ENCODE assay signal across 12 cellular contexts in the genomic region with DNA sequence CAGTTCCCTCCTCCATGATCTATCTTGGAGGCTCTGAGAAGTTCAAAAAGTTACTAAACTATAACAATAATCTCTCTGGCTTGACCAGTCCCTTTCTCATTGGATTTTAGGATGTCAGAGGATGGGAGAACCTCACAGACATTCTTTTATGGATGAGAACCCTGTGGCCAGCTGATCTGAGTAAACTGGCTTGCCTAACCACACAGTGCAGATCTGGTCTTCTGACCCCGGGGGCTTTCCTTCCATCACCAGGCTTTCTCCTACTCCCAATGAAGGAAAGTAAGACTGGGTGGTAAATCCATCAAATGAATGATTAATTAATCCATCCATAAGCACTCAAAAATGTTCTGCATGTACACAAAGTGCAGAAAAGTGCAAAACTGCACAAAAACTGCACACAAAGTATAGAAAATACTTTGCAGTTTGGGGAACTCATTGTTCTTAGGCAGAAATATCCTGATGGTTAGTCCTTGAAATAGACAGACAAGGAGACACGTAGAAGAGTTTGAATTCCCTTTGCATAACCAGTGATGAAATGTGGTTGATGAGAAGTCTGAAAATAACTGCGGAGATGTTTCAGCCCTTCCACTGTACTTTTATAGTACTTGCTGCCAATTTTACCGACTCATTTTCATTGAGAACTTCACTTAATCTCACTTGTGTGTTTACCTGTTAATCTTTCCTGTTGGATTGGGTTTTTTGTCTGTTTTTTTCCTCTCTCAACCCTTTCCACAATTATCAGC. TPM values are rescaled to one million over a fixed set of nuclear protein-coding genes. Genes with fewer than 3 reads are reported as not detected.
DNase-seq lines count a peak whose midpoint lies in the region; ATAC-seq, FAIRE-seq and TF ChIP-seq lines count a peak whose summit lies in the region.
"Had no signal": no experiment of that assay in that cellular context is flagged by ENCODE, and none has a peak within 500 bp of the region (broad histone marks: within the 10 kb centered on the region; RNA-seq: fewer than 3 reads in every experiment).

No MANE protein-coding gene starts in this region.

- H3K4me1 ChIP-seq in HepG2 (ENCODE audit: insufficient read depth, low read length) (peaks cover 44% of the 10 kb centered on the region), right lobe of liver (peaks cover 0 to 13% (median 4%) of the 10 kb centered on the region in 4 donors)

- no peak overlapping the region for H2AFZ ChIP-seq in HepG2 (ENCODE audit: low read length)

- H3K79me2 ChIP-seq in HepG2 (ENCODE audit: insufficient read depth, low read length), result peaks cover 4% of the 10 kb centered on the region

- no peak overlapping the region for H3K27ac ChIP-seq in HepG2 (ENCODE audit: extremely low read length, insufficient read depth, low read length)
- H3K27ac ChIP-seq in right lobe of liver, result no peak overlapping the region

- no peak overlapping the region for H3K9ac ChIP-seq in HepG2 (ENCODE audit: insufficient read depth, low read depth, low read length)

- POLR2A ChIA-PET in HepG2 (lab: Yijun Ruan, JAX), result no interaction called here

- FAIRE-seq in HepG2 (lab: Jason Lieb, UNC), result no peak

- TF ChIP-seq EP300 in HepG2 (IDR thresholded peaks at IDR 0.05; ENCODE audit: low read depth in 2 of 2, low read length in 2 of 2) (no peak), HepG2 (CRISPR knock-in tag; IDR thresholded peaks at IDR 0.05; ENCODE audit: borderline replicate concordance) (no peak)

- no peaks in the 10 kb centered on the region for H4K20me1 ChIP-seq in HepG2 (ENCODE audit: insufficient read depth, low read length)

- H3K27me3 ChIP-seq in HepG2 (ENCODE audit: control insufficient read depth in 1 of 2, insufficient read depth in 2 of 2, low read length in 2 of 2) (no peaks in the 10 kb centered on the region), right lobe of liver (no peaks in the 10 kb centered on the region)

- DNase-seq in HepG2 (ENCODE audit: low spot score) (no peak), right lobe of liver (no peak), choroid plexus epithelial cell (ENCODE audit: low read depth) (peak; percentile 91), myocyte (ENCODE audit: low read depth) (peak; percentile 47), NCI-H146 treated with DMSO at 0.1 percent for 48 hours (lab: John Stamatoyannopoulos, UW; ENCODE audit: unreplicated experiment) (no peak), GM20000 (ENCODE audit: low spot score) (no peak), cortex of kidney (lab: John Stamatoyannopoulos, UW) (no peak)
- no peak for DNase-seq in activated T-cell treated with anti-CD3 and anti-CD28 coated beads, Interleukin-2, amount 50 U/mL, for 1 hour
- DNase-seq: ACHN, DMS 273 treated with DMSO at 0.1 percent for 48 hours, kidney glomerular epithelial cell had no signal

- ATAC-seq in HepG2, result no peak
- no peak for ATAC-seq in right lobe of liver
- ATAC-seq: esophagus mucosa had no signal

- in situ Hi-C loops in HepG2 (cut with HindIII; ENCODE audit: extremely low pct_ligation_motif_present, low pct_unique_long_range_greater_than_20kb), result loop anchor here (25.0 kb wide), 1 partner anchor 493 kb away; no protein-coding TSS in a partner anchor

- WGBS in HepG2 (ENCODE audit: low lambda C conversion rate), result 51% methylated on average over 4 of the region's 4 CpGs
- WGBS in right lobe of liver (ENCODE audit: insufficient coverage, low coverage, low lambda C conversion rate, missing lambda C conversion rate), result 35% methylated on average over 4 of the region's 4 CpGs

- TF ChIP-seq CTCF in HepG2 (CRISPR knock-in tag; IDR thresholded peaks at IDR 0.05) (no peak), right lobe of liver (IDR thresholded peaks at IDR 0.05) (no peak), choroid plexus epithelial cell (conservative IDR thresholded peaks at IDR 0.05; ENCODE audit: low read depth, low read length) (no peak), GM20000 (IDR thresholded peaks at IDR 0.05; ENCODE audit: extremely low read depth, missing control alignments) (no peak)

- no peak overlapping the region for H3K4me2 ChIP-seq in HepG2 (ENCODE audit: low read depth, low read length)

- CTCF ChIA-PET in HepG2 (lab: Yijun Ruan, JAX; ENCODE audit: low intra/inter-chr PET ratio, low total read pairs), result no interaction called here

- TF ChIP-seq POLR2A in HepG2 (IDR thresholded peaks at IDR 0.05; ENCODE audit: insufficient read depth in 1 of 2, low read depth in 2 of 2, low read length in 2 of 2) (no peak), right lobe of liver (IDR thresholded peaks at IDR 0.05) (no peak)

- BruUV-seq in HepG2 (replicated peaks; lab: Mats Ljungman, UMichigan), result no TSS peak

- H3K9me3 ChIP-seq in HepG2 (ENCODE audit: low read length) (no peaks in the 10 kb centered on the region), right lobe of liver (no peaks in the 10 kb centered on the region)

- H3K4me3 ChIP-seq in HepG2 (replicated peaks in 1 of 3; ENCODE audit: insufficient read depth in 1 of 3, low read depth in 2 of 3, low read length in 3 of 3) (no peak overlapping the region), right lobe of liver (no peak overlapping the region), choroid plexus epithelial cell (ENCODE audit: low read depth, low read length) (no peak overlapping the region)

- H3K36me3 ChIP-seq in HepG2 (replicated peaks in 1 of 2; ENCODE audit: control insufficient read depth in 1 of 2, insufficient read depth in 2 of 2, low read length in 2 of 2) (no peaks in the 10 kb centered on the region), right lobe of liver (no peaks in the 10 kb centered on the region)

- no peak for TF ChIP-seq RAD21 in HepG2 (CRISPR knock-in tag; IDR thresholded peaks at IDR 0.05)

- intact Hi-C loops in HepG2 (cut with micrococcal nuclease; ENCODE audit: unreplicated experiment), result loop anchor here (5.0 kb wide), 1 partner anchor 53 kb away; no protein-coding TSS in a partner anchor
- intact Hi-C loops in right lobe of liver (cut with DNase I), result no loop called here

TF ChIP-seq in HepG2, 621 proteins besides CTCF, POLR2A, EP300 and RAD21:
- TF ChIP-seq ZNF138 (CRISPR knock-in tag; IDR thresholded peaks at IDR 0.05; ENCODE audit: low read depth) (no peak), HDAC6 (IDR thresholded peaks at IDR 0.05; ENCODE audit: low read depth, low read length) (no peak)
- TF ChIP-seq, protein P1, sequence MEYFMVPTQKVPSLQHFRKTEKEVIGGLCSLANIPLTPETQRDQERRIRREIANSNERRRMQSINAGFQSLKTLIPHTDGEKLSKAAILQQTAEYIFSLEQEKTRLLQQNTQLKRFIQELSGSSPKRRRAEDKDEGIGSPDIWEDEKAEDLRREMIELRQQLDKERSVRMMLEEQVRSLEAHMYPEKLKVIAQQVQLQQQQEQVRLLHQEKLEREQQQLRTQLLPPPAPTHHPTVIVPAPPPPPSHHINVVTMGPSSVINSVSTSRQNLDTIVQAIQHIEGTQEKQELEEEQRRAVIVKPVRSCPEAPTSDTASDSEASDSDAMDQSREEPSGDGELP (IDR thresholded peaks at IDR 0.05; ENCODE audit: borderline replicate concordance, low read depth), result peak; percentile 51; the same call in 1 of the 2 replicates
- TF ChIP-seq, protein P2, sequence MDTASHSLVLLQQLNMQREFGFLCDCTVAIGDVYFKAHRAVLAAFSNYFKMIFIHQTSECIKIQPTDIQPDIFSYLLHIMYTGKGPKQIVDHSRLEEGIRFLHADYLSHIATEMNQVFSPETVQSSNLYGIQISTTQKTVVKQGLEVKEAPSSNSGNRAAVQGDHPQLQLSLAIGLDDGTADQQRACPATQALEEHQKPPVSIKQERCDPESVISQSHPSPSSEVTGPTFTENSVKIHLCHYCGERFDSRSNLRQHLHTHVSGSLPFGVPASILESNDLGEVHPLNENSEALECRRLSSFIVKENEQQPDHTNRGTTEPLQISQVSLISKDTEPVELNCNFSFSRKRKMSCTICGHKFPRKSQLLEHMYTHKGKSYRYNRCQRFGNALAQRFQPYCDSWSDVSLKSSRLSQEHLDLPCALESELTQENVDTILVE (CRISPR knock-in tag; IDR thresholded peaks at IDR 0.05), result no peak

RNA-seq across cellular contexts. Expression of a gene that starts 2.5 kb away (rescaled TPM):
- total RNA-seq in HepG2 (2016; rRNA removed; fragmentation: Illumina TruSeq; extraction: Trizol) (3.4 and 9.0 TPM in 2 replicates), right lobe of liver (1 to 10 TPM in 4 of 6 experiments, under 1 TPM in 2; 0.79 to 6.8 (median 2.6) TPM), myocyte (5.0 and 5.1 TPM in 2 replicates)
- 1.4 and 1.6 TPM in 2 replicates for total RNA-seq in HepG2 (2016; cell fraction: cytosol; rRNA removed; fragmentation: Illumina TruSeq; extraction: Trizol; ENCODE audit: low read depth)
- total RNA-seq in HepG2 (2016; cell fraction: insoluble cytoplasmic fraction; rRNA removed; fragmentation: Illumina TruSeq; extraction: Trizol), result 2.9 and 7.7 TPM in 2 replicates
- total RNA-seq in HepG2 (2016; cell fraction: membrane; rRNA removed; fragmentation: Illumina TruSeq; extraction: Trizol), result 3.7 and 3.9 TPM in 2 replicates
- 10.1 and 10.5 TPM in 2 replicates for total RNA-seq in HepG2 (2016; cell fraction: nucleus; rRNA removed; fragmentation: Illumina TruSeq; extraction: Trizol)
- 5.8 and 6.6 TPM in 2 replicates for polyA plus RNA-seq in HepG2 (2011; rRNA removed)
- polyA plus RNA-seq in HepG2 (2011; cell fraction: cytosol; rRNA removed), result 3.0 and 4.3 TPM in 2 replicates
- polyA plus RNA-seq in HepG2 (2011; cell fraction: nucleus; rRNA removed), result 7.5 and 9.6 TPM in 2 replicates
- polyA plus RNA-seq in HepG2 (2012), result 4.0 and 4.2 TPM in 2 replicates
- 0.70 and 0.80 TPM in 2 replicates for polyA plus RNA-seq in HepG2 (2016; cell fraction: cytosol; fragmentation: Illumina TruSeq; extraction: Trizol; ENCODE audit: low read depth)
- polyA plus RNA-seq in HepG2 (2016; cell fraction: insoluble cytoplasmic fraction; fragmentation: Illumina TruSeq; extraction: Trizol; ENCODE audit: low read depth), result 2.8 and 3.5 TPM in 2 replicates
- 1.1 and 1.3 TPM in 2 replicates for polyA plus RNA-seq in HepG2 (2016; cell fraction: membrane; fragmentation: Illumina TruSeq; extraction: Trizol; ENCODE audit: low read depth)
- polyA plus RNA-seq in HepG2 (2016; cell fraction: nucleus; fragmentation: Illumina TruSeq; extraction: Trizol; ENCODE audit: insufficient read depth, low read depth), result 23.2 and 27.8 TPM in 2 replicates
- polyA minus RNA-seq in HepG2 (2011; rRNA and poly(A)+ RNA removed; ENCODE audit: low replicate concordance), result 5.0 and 22.4 TPM in 2 replicates
- 2.5 and 3.2 TPM in 2 replicates for polyA minus RNA-seq in HepG2 (2011; cell fraction: cytosol; rRNA and poly(A)+ RNA removed)
- 4.8 and 6.8 TPM in 2 replicates for polyA minus RNA-seq in HepG2 (2011; cell fraction: nucleus; rRNA and poly(A)+ RNA removed)
- 8.1 TPM for polyA plus RNA-seq in myocyte (2012)

Comparison
In these comparisons a context has a peak if more than half of its experiments do, and no peak if none do; other contexts are left out.
1. DNase-seq: peak in choroid plexus epithelial cell (single experiment) and myocyte (single experiment); none in HepG2 (single experiment), right lobe of liver (0 of 3), NCI-H146 treated with DMSO at 0.1 percent for 48 hours (single experiment), activated T-cell treated with anti-CD3 and anti-CD28 coated beads, Interleukin-2, amount 50 U/mL, for 1 hour (single experiment), GM20000 (single experiment) and cortex of kidney (single experiment).